7 cellular contexts compared by ENCODE assay signal in genomic region chr3:190934616-190935015, GRCh38.
A peak's percentile ranks its signal among the peaks of the same experiment; 100 is the strongest.
DNase-seq lines count a peak whose midpoint lies in the region; ATAC-seq, FAIRE-seq and TF ChIP-seq lines count a peak whose summit lies in the region.
"Not testable (repeated sequence)": the region's sequence is repeated elsewhere in the genome, so short reads cannot be mapped to it uniquely, and the experiment has no call there.

No MANE protein-coding gene starts in this region.

- CTCF ChIA-PET in WTC11 (lab: Charles Lee): interaction anchor here (0.8 kb wide), 1 partner anchor 50 kb away, joined by 4 read pairs; no protein-coding TSS in a partner anchor

- peak; percentile 89 for ATAC-seq in WTC11

- H3K4me3 Mint-ChIP-seq in WTC11, nephron progenitor cell: not testable (repeated sequence)

- not testable (repeated sequence) for H3K36me3 Mint-ChIP-seq in WTC11; nephron progenitor cell (ENCODE audit: low read depth)

- DNase-seq in A172 (ENCODE audit: low spot score) (peak; percentile 9), NCI-H1105 treated with DMSO at 0.1 percent for 48 hours (lab: John Stamatoyannopoulos, UW) (peak; percentile 38), NCI-H69 (lab: John Stamatoyannopoulos, UW) (peak; percentile 29), WTC11 (ENCODE audit: low spot score) (peak; percentile 30), iPS-NIHi7 (ENCODE audit: extremely low spot score) (peak; percentile 14), nephron progenitor cell (peak; percentile 7)

- not testable (repeated sequence) for H3K9me3 Mint-ChIP-seq in WTC11, nephron progenitor cell

- POLR2A ChIA-PET in WTC11 (lab: Charles Lee): not testable (repeated sequence)

- H3K4me1 Mint-ChIP-seq in WTC11, nephron progenitor cell: not testable (repeated sequence)

- TF ChIP-seq CTCF in WTC11 (IDR thresholded peaks at IDR 0.05); nephron progenitor cell (IDR thresholded peaks at IDR 0.05): not testable (repeated sequence)

- FAIRE-seq in G401.6 (lab: Jason Lieb, UNC): peak; percentile 93

- not testable (repeated sequence) for H3K27me3 Mint-ChIP-seq in WTC11 (ENCODE audit: low read depth); nephron progenitor cell (ENCODE audit: low read depth, poor library complexity)

- not testable (repeated sequence) for H3K27ac Mint-ChIP-seq in WTC11, nephron progenitor cell

Comparison
In these comparisons a context has a peak if more than half of its experiments do, and no peak if none do; other contexts are left out.
1. Peak in every context shown above with its lines: DNase-seq and ATAC-seq.